Comparison of ENCODE assay signal across 9 cellular contexts in the genomic region with DNA sequence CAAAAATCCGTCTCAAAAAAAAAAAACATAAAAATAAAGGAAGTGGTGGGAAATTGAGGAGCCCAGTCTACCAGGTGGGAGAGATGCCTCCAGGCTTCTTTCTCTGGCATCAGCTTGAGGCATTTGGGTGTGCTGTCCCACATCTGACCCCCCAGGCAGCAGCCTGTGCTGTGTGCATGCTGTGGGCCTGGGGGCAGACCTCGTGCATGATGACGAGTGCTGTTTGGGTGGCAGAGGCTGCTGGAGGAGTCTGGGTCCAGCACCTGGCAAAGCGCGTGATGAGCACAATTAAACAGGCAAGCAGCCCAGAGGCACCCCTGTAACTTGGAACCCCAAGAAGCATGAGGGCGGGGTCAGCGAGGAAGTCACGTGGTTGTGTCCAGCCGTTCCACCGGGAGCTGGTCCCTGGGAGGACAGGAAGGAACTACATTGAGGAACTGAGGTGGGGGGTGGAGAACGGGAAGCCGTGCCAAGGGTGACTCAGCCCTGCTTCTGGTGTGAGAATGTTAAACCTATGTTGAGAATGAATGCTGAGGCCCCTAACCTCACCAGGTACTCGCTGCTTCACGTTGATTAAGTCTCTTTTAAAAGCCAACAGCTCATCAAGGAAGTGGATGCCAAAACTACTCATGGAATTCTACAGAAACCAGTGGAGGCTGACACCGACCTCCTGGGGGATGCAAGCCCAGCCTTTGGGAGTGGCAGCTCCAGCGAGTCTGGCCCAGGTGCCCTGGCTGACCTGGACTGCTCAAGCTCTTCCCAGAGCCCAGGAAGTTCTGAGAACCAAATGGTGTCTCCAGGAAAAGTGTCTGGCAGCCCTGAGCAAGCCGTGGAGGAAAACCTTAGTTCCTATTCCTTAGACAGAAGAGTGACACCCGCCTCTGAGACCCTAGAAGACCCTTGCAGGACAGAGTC. TPM values are rescaled to one million over a fixed set of nuclear protein-coding genes. Genes with fewer than 3 reads are reported as not detected.
DNase-seq lines count a peak whose midpoint lies in the region; ATAC-seq, FAIRE-seq and TF ChIP-seq lines count a peak whose summit lies in the region.
"Had no signal": no experiment of that assay in that cellular context is flagged by ENCODE, and none has a peak within 500 bp of the region (broad histone marks: within the 10 kb centered on the region; RNA-seq: fewer than 3 reads in every experiment).

No MANE protein-coding gene starts in this region.

- DNase-seq in ELR (ENCODE audit: low read depth), result peak; percentile 91
- DNase-seq in RCC 7860 (ENCODE audit: low spot score), result peak; percentile 92
- peak in 3 of 6 donors; percentile 54 to 60 (median 60) for DNase-seq in pancreas
- DNase-seq in stimulated activated naive CD8-positive, alpha-beta T cell treated with anti-CD3 and anti-CD28 coated beads, Interleukin-15, amount 100 ng/mL, for 72 hours, result no peak
- DNase-seq in dedifferentiated amniotic fluid mesenchymal stem cell (ENCODE audit: extremely low spot score), result no peak
- no peak for DNase-seq in MM.1S
- DNase-seq in NCI-H524 (lab: John Stamatoyannopoulos, UW), result no peak
- DNase-seq: NCI-H1417 had no signal

- peak overlapping the region in 1 of 2 donors; percentile 10 for H3K4me3 ChIP-seq in esophagus (ENCODE audit: low read depth in 1 of 2, low read length in 2 of 2)
- no peak overlapping the region for H3K4me3 ChIP-seq in pancreas
- H3K4me3 ChIP-seq in MM.1S (ENCODE audit: low read length), result no peak overlapping the region

- peak overlapping the region in 1 of 2 donors; percentile 35 for H3K4me3 Mint-ChIP-seq in stimulated activated naive CD8-positive, alpha-beta T cell treated with anti-CD3 and anti-CD28 coated beads, Interleukin-15, amount 100 ng/mL, for 72 hours

- H2AFZ ChIP-seq in MM.1S (ENCODE audit: low read length), result no peak overlapping the region

- H3K27me3 Mint-ChIP-seq in stimulated activated naive CD8-positive, alpha-beta T cell treated with anti-CD3 and anti-CD28 coated beads, Interleukin-15, amount 100 ng/mL, for 72 hours, result no peaks in the 10 kb centered on the region

- H3K9ac ChIP-seq in MM.1S (ENCODE audit: low read length), result no peak overlapping the region

- H3K4me1 Mint-ChIP-seq in stimulated activated naive CD8-positive, alpha-beta T cell treated with anti-CD3 and anti-CD28 coated beads, Interleukin-15, amount 100 ng/mL, for 72 hours, result peaks cover 84% of the 10 kb centered on the region

- peaks cover 87% of the 10 kb centered on the region for H3K79me2 ChIP-seq in MM.1S (ENCODE audit: low read length)

- WGBS in esophagus, 2 donors, result 39 to 46% methylated on average over 18 of the region's 18 CpGs
- WGBS in pancreas, 2 donors, result 63 to 67% methylated on average over 18 of the region's 18 CpGs

- peak overlapping the region in 1 of 2 donors; percentile 63 for H3K27ac Mint-ChIP-seq in stimulated activated naive CD8-positive, alpha-beta T cell treated with anti-CD3 and anti-CD28 coated beads, Interleukin-15, amount 100 ng/mL, for 72 hours

- no peaks in the 10 kb centered on the region for H3K9me3 ChIP-seq in esophagus (ENCODE audit: control insufficient read depth in 2 of 2, insufficient read depth in 1 of 2, low read depth in 1 of 2, low read length in 1 of 2)
- no peaks in the 10 kb centered on the region for H3K9me3 ChIP-seq in pancreas
- no peaks in the 10 kb centered on the region for H3K9me3 ChIP-seq in MM.1S (replicated peaks; ENCODE audit: insufficient read depth, low read length)

- peaks cover 4% of the 10 kb centered on the region; the same call in 1 of the 2 replicates for H3F3A ChIP-seq in MM.1S (ENCODE audit: insufficient read depth, low read length)

- H4K20me1 ChIP-seq in MM.1S (ENCODE audit: insufficient read depth, low read length), result 0 out of 2 replicates have a peak, but pooled peaks cover 7% of the 10 kb centered on the region

- no peaks in the 10 kb centered on the region for H3K9me2 ChIP-seq in MM.1S (replicated peaks; ENCODE audit: insufficient read depth, low read length)

- H3K27me3 ChIP-seq in esophagus (ENCODE audit: control insufficient read depth in 1 of 2, insufficient read depth in 2 of 2, low read length in 2 of 2) (no peaks in the 10 kb centered on the region), pancreas (no peaks in the 10 kb centered on the region), MM.1S (replicated peaks; ENCODE audit: insufficient read depth, low read length) (no peaks in the 10 kb centered on the region)

- H3K27ac ChIP-seq in esophagus (ENCODE audit: low read depth in 2 of 2, low read length in 1 of 2), result peak overlapping the region; percentile 55 to 79
- peak overlapping the region; percentile 10 to 62 (median 46) for H3K27ac ChIP-seq in pancreas
- no peak overlapping the region for H3K27ac ChIP-seq in MM.1S (ENCODE audit: low read length)

- TF ChIP-seq CTCF in pancreas (IDR thresholded peaks at IDR 0.05) (no peak), MM.1S (IDR thresholded peaks at IDR 0.05; ENCODE audit: low read length) (no peak)

- peak; percentile 91 for FAIRE-seq in RCC 7860 (lab: Jason Lieb, UNC)
- FAIRE-seq in pancreas (lab: Jason Lieb, UNC), result no peak

- H3K36me3 ChIP-seq in esophagus (ENCODE audit: control insufficient read depth in 2 of 2, insufficient read depth in 2 of 2, low read length in 1 of 2) (peaks cover 9 to 28% of the 10 kb centered on the region in 2 donors), pancreas (no peaks in the 10 kb centered on the region), MM.1S (replicated peaks; ENCODE audit: insufficient read depth, low read length) (peaks cover 28% of the 10 kb centered on the region)

- peak in 3 of 4 donors; percentile 34 to 66 (median 40) for ATAC-seq in pancreas
- ATAC-seq in stimulated activated naive CD8-positive, alpha-beta T cell treated with anti-CD3 and anti-CD28 coated beads, Interleukin-15, amount 100 ng/mL, for 72 hours, result no peak

- no peak overlapping the region for H3K4me2 ChIP-seq in MM.1S (ENCODE audit: low read depth, low read length)

- no peaks in the 10 kb centered on the region for H3K9me3 Mint-ChIP-seq in stimulated activated naive CD8-positive, alpha-beta T cell treated with anti-CD3 and anti-CD28 coated beads, Interleukin-15, amount 100 ng/mL, for 72 hours

- H3K4me1 ChIP-seq in esophagus (ENCODE audit: control insufficient read depth in 2 of 2, insufficient read depth in 2 of 2, low read length in 1 of 2) (peaks cover 2 to 18% of the 10 kb centered on the region in 2 donors), pancreas (peaks cover 0 to 6% (median 1%) of the 10 kb centered on the region in 3 donors), MM.1S (ENCODE audit: low read length) (peaks cover 3% of the 10 kb centered on the region; the same call in 1 of the 2 replicates)

- intact Hi-C loops in pancreas (cut with DNase I), result loop anchor here in 1 of 3 donors (5.0 kb wide), 1 partner anchor 35 kb away; no protein-coding TSS in a partner anchor

RNA-seq across cellular contexts. Expression of gene TACC3, which starts 6.1 kb away (rescaled TPM):
- 10 to 100 TPM; 22.5 to 25.7 TPM for polyA plus RNA-seq in esophagus
- 1 to 10 TPM in 5 of 6 donors, under 1 TPM in 1; 0.97 to 4.4 (median 2.4) TPM for total RNA-seq in pancreas
- 1 to 10 TPM; 4.0 to 4.8 TPM for polyA plus RNA-seq in pancreas

RNA-seq across cellular contexts. Expression of gene TMEM129, which starts 6.3 kb away (rescaled TPM):
- 10 to 100 TPM; 21.8 to 25.6 TPM for polyA plus RNA-seq in esophagus
- 10 to 100 TPM; 17.2 to 27.1 (median 18.9) TPM for total RNA-seq in pancreas
- polyA plus RNA-seq in pancreas, result 10 to 100 TPM; 25.9 to 32.7 TPM

RNA-seq across cellular contexts. Expression of gene SLBP, which starts 15.3 kb away (rescaled TPM):
- polyA plus RNA-seq in esophagus (10 to 100 TPM; 24.9 to 38.5 TPM), pancreas (10 to 100 TPM; 10.1 to 20.2 TPM)
- total RNA-seq in pancreas, result 10 to 100 TPM in 4 of 6 donors, 1 to 10 TPM in 2; 8.7 to 15.8 (median 10.9) TPM

RNA-seq across cellular contexts. Expression of gene FAM53A, which starts 43.3 kb away (rescaled TPM):
- polyA plus RNA-seq in esophagus (1 to 10 TPM; 1.2 to 1.3 TPM), pancreas (1 to 10 TPM; 2.4 to 2.7 TPM)
- total RNA-seq in pancreas, result 1 to 10 TPM in 4 of 6 donors, under 1 TPM in 2; 0.60 to 1.4 (median 1.2) TPM

Comparison
In these comparisons a context has a peak if more than half of its experiments do, and no peak if none do; other contexts are left out.
1. DNase-seq: peak in ELR (single experiment) and RCC 7860 (single experiment); none in stimulated activated naive CD8-positive, alpha-beta T cell treated with anti-CD3 and anti-CD28 coated beads, Interleukin-15, amount 100 ng/mL, for 72 hours (0 of 2), dedifferentiated amniotic fluid mesenchymal stem cell (single experiment), MM.1S (single experiment) and NCI-H524 (0 of 2).
2. RNA of gene TACC3, which starts 6.1 kb away (polyA plus RNA-seq): 22.5 to 25.7 TPM in esophagus; 4.0 to 4.8 TPM in pancreas; every median in the first group is over 4 times any median in the second.